12 cellular contexts compared by ENCODE assay signal in the genomic region with DNA sequence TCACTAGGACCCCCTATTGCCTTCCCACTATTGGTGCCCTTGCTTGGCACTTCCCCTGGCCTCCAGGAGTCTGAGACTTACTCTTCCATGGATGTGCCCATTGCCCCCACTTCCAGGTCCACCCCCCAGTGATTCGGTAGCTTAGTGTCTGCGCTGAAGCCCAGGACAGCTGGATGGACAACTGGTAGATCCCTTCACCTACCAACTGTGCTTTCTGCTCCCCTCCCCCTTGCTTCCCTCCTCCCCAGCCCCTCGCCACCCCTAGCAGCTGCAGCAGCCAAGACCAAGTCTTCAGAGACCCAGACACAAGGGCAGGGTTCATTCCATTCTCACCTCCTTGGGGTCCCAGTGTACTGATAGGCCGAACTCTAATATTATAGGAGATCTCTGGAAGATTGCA. TPM values are rescaled to one million over a fixed set of nuclear protein-coding genes. Genes with fewer than 3 reads are reported as not detected.
DNase-seq lines count a peak whose midpoint lies in the region; TF ChIP-seq lines count a peak whose summit lies in the region.
"Had no signal": no experiment of that assay in that cellular context is flagged by ENCODE, and none has a peak within 500 bp of the region (broad histone marks: within the 10 kb centered on the region; RNA-seq: fewer than 3 reads in every experiment).

No MANE protein-coding gene starts in this region.

- peaks cover 42% of the 10 kb centered on the region for H3K4me1 Mint-ChIP-seq in type B pancreatic cell (ENCODE audit: unreplicated experiment)

- peaks cover 74 to 91% of the 10 kb centered on the region in 2 donors for H3K4me1 ChIP-seq in mucosa of rectum (ENCODE audit: control insufficient read depth in 2 of 2, insufficient read depth in 2 of 2, low read length in 2 of 2)

- peak overlapping the region; percentile 67 for H3K27ac ChIP-seq in cingulate gyrus (ENCODE audit: low read depth, low read length)
- H3K27ac ChIP-seq in mucosa of rectum (ENCODE audit: low read depth in 2 of 2, low read length in 2 of 2) = peak overlapping the region; percentile 56 to 86

- no peak for TF ChIP-seq CTCF in type B pancreatic cell (conservative IDR thresholded peaks at IDR 0.05)

- no peaks in the 10 kb centered on the region for H3K9me3 Mint-ChIP-seq in type B pancreatic cell

- H3K36me3 ChIP-seq in mucosa of rectum (ENCODE audit: control insufficient read depth in 2 of 2, insufficient read depth in 2 of 2, low read length in 2 of 2) = peaks cover 3% of the 10 kb centered on the region in 2 donors

- H3K27me3 Mint-ChIP-seq in type B pancreatic cell = no peaks in the 10 kb centered on the region

- DNase-seq in NCI-H82 (lab: John Stamatoyannopoulos, UW) (peak; percentile 85), NCI-H82 treated with DMSO at 0.1 percent for 48 hours (lab: John Stamatoyannopoulos, UW; ENCODE audit: unreplicated experiment) (no peak), type B pancreatic cell (ENCODE audit: extremely low spot score, unreplicated experiment) (no peak), NCI-H187 treated with DMSO at 0.1 percent for 48 hours (lab: John Stamatoyannopoulos, UW) (no peak), NCI-H510A (lab: John Stamatoyannopoulos, UW) (no peak), cerebellar cortex (ENCODE audit: low spot score) (no peak)
- DNase-seq: 8988T; NCI-H1694 treated with DMSO at 0.1 percent for 48 hours; stimulated activated naive CD4-positive, alpha-beta T cell treated with Interleukin-2 at 50 U/mL for 16 hours; SW 1271 had no signal

- H3K4me3 Mint-ChIP-seq in type B pancreatic cell = peak overlapping the region; percentile 28

- peak overlapping the region; percentile 100 for H3K27ac Mint-ChIP-seq in type B pancreatic cell

- H3K9ac ChIP-seq in mucosa of rectum (ENCODE audit: low read depth in 1 of 2, low read length in 2 of 2) = peak overlapping the region in 1 of 2 donors; percentile 13

- peak overlapping the region in 1 of 2 donors; percentile 31 for H3K4me3 ChIP-seq in mucosa of rectum (ENCODE audit: low read length in 2 of 2)

- H3K27me3 ChIP-seq in mucosa of rectum (ENCODE audit: control insufficient read depth in 2 of 2, insufficient read depth in 2 of 2, low read length in 2 of 2) = no peaks in the 10 kb centered on the region

- peaks cover 6% of the 10 kb centered on the region for H3K36me3 Mint-ChIP-seq in type B pancreatic cell

- no peaks in the 10 kb centered on the region for H3K9me3 ChIP-seq in mucosa of rectum (ENCODE audit: control insufficient read depth in 2 of 2, low read length in 2 of 2)

RNA-seq across cellular contexts. Expression of a gene that starts 6.9 kb away (rescaled TPM):
- 141 and 400 TPM in 2 replicates for total RNA-seq in type B pancreatic cell (ENCODE audit: low replicate concordance)

RNA-seq across cellular contexts. Expression of a gene that starts 31.9 kb away (rescaled TPM):
- total RNA-seq in type B pancreatic cell (ENCODE audit: low replicate concordance) = 7.1 and 12.9 TPM in 2 replicates

RNA-seq across cellular contexts. Expression of a gene that starts 39.2 kb away (rescaled TPM):
- 31.0 and 61.9 TPM in 2 replicates for total RNA-seq in type B pancreatic cell (ENCODE audit: low replicate concordance)
